ENCODE assay signal across 12 cellular contexts in genomic region chr17:40612510-40613244, GRCh38. TPM values are rescaled to one million over a fixed set of nuclear protein-coding genes. Genes with fewer than 3 reads are reported as not detected.
DNase-seq lines count a peak whose midpoint lies in the region; ATAC-seq, FAIRE-seq and TF ChIP-seq lines count a peak whose summit lies in the region.
"Had no signal": no experiment of that assay in that cellular context is flagged by ENCODE, and none has a peak within 500 bp of the region (broad histone marks: within the 10 kb centered on the region; RNA-seq: fewer than 3 reads in every experiment).

No MANE protein-coding gene starts in this region.

- H3K4me1 ChIP-seq in CD8-positive, alpha-beta memory T cell (ENCODE audit: insufficient read depth, low read length): peaks cover 89% of the 10 kb centered on the region
- H3K4me1 ChIP-seq in pancreas (no peaks in the 10 kb centered on the region), ascending aorta (no peaks in the 10 kb centered on the region)
- H3K4me1 ChIP-seq: sigmoid colon had no signal

- H3K4me3 Mint-ChIP-seq in CD8-positive, alpha-beta memory T cell: peak overlapping the region; percentile 67 to 88 (median 81)
- peak overlapping the region; percentile 54 for H3K4me3 Mint-ChIP-seq in activated CD4-positive, alpha-beta T cell treated with anti-CD3 and anti-CD28 coated beads for 36 hours
- H3K4me3 Mint-ChIP-seq in activated naive CD8-positive, alpha-beta T cell: peak overlapping the region; percentile 79
- peak overlapping the region; percentile 77 to 94 (median 91) for H3K4me3 Mint-ChIP-seq in naive thymus-derived CD8-positive, alpha-beta T cell

- 48 to 55% methylated on average over 11 of the region's 11 CpGs for WGBS in pancreas, 2 donors

- H3K4me3 ChIP-seq in CD8-positive, alpha-beta memory T cell (ENCODE audit: low read length): peak overlapping the region; percentile 77
- H3K4me3 ChIP-seq in pancreas (no peak overlapping the region), ascending aorta (no peak overlapping the region)
- H3K4me3 ChIP-seq: BLaER1 treated with 17β-estradiol and CSF1 and Interleukin-3, amounts not matched to agents 10 nM and 100 nM; sigmoid colon had no signal

- no peaks in the 10 kb centered on the region for H3K36me3 Mint-ChIP-seq in CD8-positive, alpha-beta memory T cell
- no peaks in the 10 kb centered on the region for H3K36me3 Mint-ChIP-seq in activated CD4-positive, alpha-beta T cell treated with anti-CD3 and anti-CD28 coated beads for 36 hours (ENCODE audit: low read depth)
- no peaks in the 10 kb centered on the region for H3K36me3 Mint-ChIP-seq in activated naive CD8-positive, alpha-beta T cell
- H3K36me3 Mint-ChIP-seq in naive thymus-derived CD8-positive, alpha-beta T cell: no peaks in the 10 kb centered on the region

- intact Hi-C loops in activated CD4-positive, alpha-beta T cell treated with anti-CD3 and anti-CD28 coated beads for 36 hours (cut with DNase I, micrococcal nuclease): loop anchor here in 1 of 2 experiments (5.0 to 10.0 kb wide), 2 partner anchors 792 to 1065 kb away; no protein-coding TSS in a partner anchor
- intact Hi-C loops in pancreas (cut with DNase I): loop anchor here (10.0 kb wide), 2 partner anchors 182 to 1052 kb away; partner anchors contain the start of gene KRT28 (in 2 of the 3)
- intact Hi-C loops in ascending aorta (cut with DNase I): no loop called here

- peaks cover 0 to 2% of the 10 kb centered on the region in 2 donors for H3K27me3 Mint-ChIP-seq in CD8-positive, alpha-beta memory T cell
- H3K27me3 Mint-ChIP-seq in activated CD4-positive, alpha-beta T cell treated with anti-CD3 and anti-CD28 coated beads for 36 hours: no peaks in the 10 kb centered on the region
- H3K27me3 Mint-ChIP-seq in activated naive CD8-positive, alpha-beta T cell: no peaks in the 10 kb centered on the region
- no peaks in the 10 kb centered on the region for H3K27me3 Mint-ChIP-seq in naive thymus-derived CD8-positive, alpha-beta T cell

- CTCF ChIA-PET in CD8-positive, alpha-beta memory T cell (lab: Charles Lee): interaction anchor here (0.7 to 7.7 kb wide), 4 partner anchors 9 to 75 kb away, joined by 3 to 108 read pairs (median 4); partner anchors contain the start of gene CCR7
- CTCF ChIA-PET in activated CD4-positive, alpha-beta T cell treated with anti-CD3 and anti-CD28 coated beads for 36 hours (lab: Charles Lee): interaction anchor here (0.8 to 14.5 kb wide), 3 partner anchors 35 to 195 kb away, joined by 3 to 149 read pairs (median 14); partner anchors contain the start of genes CCR7, SMARCE1 and TOP2A

- no peaks in the 10 kb centered on the region for H3K9me3 Mint-ChIP-seq in CD8-positive, alpha-beta memory T cell
- H3K9me3 Mint-ChIP-seq in activated CD4-positive, alpha-beta T cell treated with anti-CD3 and anti-CD28 coated beads for 36 hours (ENCODE audit: low read depth): no peaks in the 10 kb centered on the region
- H3K9me3 Mint-ChIP-seq in activated naive CD8-positive, alpha-beta T cell (ENCODE audit: low read depth): no peaks in the 10 kb centered on the region
- H3K9me3 Mint-ChIP-seq in naive thymus-derived CD8-positive, alpha-beta T cell: no peaks in the 10 kb centered on the region

- no peak for TF ChIP-seq CTCF in pancreas (IDR thresholded peaks at IDR 0.05)
- TF ChIP-seq CTCF in ascending aorta (IDR thresholded peaks at IDR 0.05): no peak

- H3K27ac ChIP-seq in CD8-positive, alpha-beta memory T cell (ENCODE audit: low read depth, low read length): peak overlapping the region; percentile 71
- H3K27ac ChIP-seq in pancreas (no peak overlapping the region), ascending aorta (no peak overlapping the region)
- H3K27ac ChIP-seq: BLaER1 treated with 17β-estradiol and CSF1 and Interleukin-3, amounts not matched to agents 10 nM and 100 nM; sigmoid colon had no signal

- FAIRE-seq in pancreas (lab: Jason Lieb, UNC): no peak
- FAIRE-seq: GM12891 had no signal

- peak overlapping the region; percentile 93 to 100 (median 98) for H3K27ac Mint-ChIP-seq in CD8-positive, alpha-beta memory T cell
- peak overlapping the region; percentile 82 for H3K27ac Mint-ChIP-seq in activated CD4-positive, alpha-beta T cell treated with anti-CD3 and anti-CD28 coated beads for 36 hours
- H3K27ac Mint-ChIP-seq in activated naive CD8-positive, alpha-beta T cell: peak overlapping the region; percentile 94
- H3K27ac Mint-ChIP-seq in naive thymus-derived CD8-positive, alpha-beta T cell: peak overlapping the region; percentile 95 to 100 (median 100)

- POLR2A ChIA-PET in CD8-positive, alpha-beta memory T cell (lab: Charles Lee): interaction anchor here (0.7 to 1.3 kb wide), 7 partner anchors 9 to 172 kb away, joined by 3 to 5 read pairs (median 4); partner anchors contain the start of gene CCR7
- POLR2A ChIA-PET in activated CD4-positive, alpha-beta T cell treated with anti-CD3 and anti-CD28 coated beads for 36 hours (lab: Charles Lee): interaction anchor here (4.5 to 6.7 kb wide), 2 partner anchors 9 to 50 kb away, joined by 40 to 170 read pairs; partner anchors contain the start of gene CCR7
- POLR2A ChIA-PET in naive thymus-derived CD8-positive, alpha-beta T cell (lab: Charles Lee): interaction anchor here (0.7 to 31.1 kb wide), 11 partner anchors 8 to 1076 kb away, joined by 3 to 2269 read pairs (median 3); partner anchors contain the start of genes CCR7 and EIF1

- peak; percentile 58 to 91 (median 80) for DNase-seq in CD8-positive, alpha-beta memory T cell
- peak; percentile 83 for DNase-seq in activated CD4-positive, alpha-beta T cell treated with anti-CD3 and anti-CD28 coated beads for 36 hours
- DNase-seq in naive thymus-derived CD8-positive, alpha-beta T cell: peak; percentile 57 to 93 (median 86)
- DNase-seq in pancreas (no peak), OCI-M1 (lab: John Stamatoyannopoulos, UW) (no peak), ascending aorta (ENCODE audit: low spot score in 2 of 2) (no peak), iPS-NIHi11 (ENCODE audit: low spot score) (no peak)
- DNase-seq: sigmoid colon had no signal

- H3K4me1 Mint-ChIP-seq in CD8-positive, alpha-beta memory T cell: peaks cover 58 to 93% (median 87%) of the 10 kb centered on the region in 3 donors
- H3K4me1 Mint-ChIP-seq in activated CD4-positive, alpha-beta T cell treated with anti-CD3 and anti-CD28 coated beads for 36 hours: peaks cover 89% of the 10 kb centered on the region
- peaks cover 93% of the 10 kb centered on the region for H3K4me1 Mint-ChIP-seq in activated naive CD8-positive, alpha-beta T cell (ENCODE audit: low read depth)
- peaks cover 45 to 98% (median 92%) of the 10 kb centered on the region in 4 donors for H3K4me1 Mint-ChIP-seq in naive thymus-derived CD8-positive, alpha-beta T cell

- H3K36me3 ChIP-seq in CD8-positive, alpha-beta memory T cell (ENCODE audit: insufficient read depth, low read length): no peaks in the 10 kb centered on the region
- no peaks in the 10 kb centered on the region for H3K36me3 ChIP-seq in pancreas
- no peaks in the 10 kb centered on the region for H3K36me3 ChIP-seq in ascending aorta
- H3K36me3 ChIP-seq: BLaER1 treated with 17β-estradiol and CSF1 and Interleukin-3, amounts not matched to agents 10 nM and 100 nM; sigmoid colon had no signal

- H3K27me3 ChIP-seq in CD8-positive, alpha-beta memory T cell (ENCODE audit: insufficient read depth, low read length, poor library complexity, severe bottlenecking): no peaks in the 10 kb centered on the region
- H3K27me3 ChIP-seq in pancreas: peaks cover 0 to 2% (median 0%) of the 10 kb centered on the region in 4 donors
- no peaks in the 10 kb centered on the region for H3K27me3 ChIP-seq in ascending aorta
- H3K27me3 ChIP-seq: BLaER1 treated with 17β-estradiol and CSF1 and Interleukin-3, amounts not matched to agents 10 nM and 100 nM had no signal

- ATAC-seq in activated CD4-positive, alpha-beta T cell treated with anti-CD3 and anti-CD28 coated beads for 36 hours: peak; percentile 32
- peak; percentile 41 to 56 for ATAC-seq in naive thymus-derived CD8-positive, alpha-beta T cell
- no peak for ATAC-seq in pancreas
- ATAC-seq: left lobe of liver had no signal

- H3K9me3 ChIP-seq in CD8-positive, alpha-beta memory T cell (ENCODE audit: low read length): no peaks in the 10 kb centered on the region
- H3K9me3 ChIP-seq in pancreas (no peaks in the 10 kb centered on the region), ascending aorta (no peaks in the 10 kb centered on the region)
- H3K9me3 ChIP-seq: BLaER1 treated with 17β-estradiol and CSF1 and Interleukin-3, amounts not matched to agents 10 nM and 100 nM; sigmoid colon had no signal

RNA-seq across cellular contexts. Expression of gene SMARCE1, which starts 34.9 kb away (rescaled TPM):
- 100 to 1,000 TPM; 101 to 108 TPM for total RNA-seq in CD8-positive, alpha-beta memory T cell
- polyA plus RNA-seq in CD8-positive, alpha-beta memory T cell: 216 TPM
- 100 to 1,000 TPM in 1 of 2 experiments, 10 to 100 TPM in 1; 99.7 to 122 TPM for total RNA-seq in activated CD4-positive, alpha-beta T cell treated with anti-CD3 and anti-CD28 coated beads for 36 hours
- total RNA-seq in naive thymus-derived CD8-positive, alpha-beta T cell: 100 to 1,000 TPM in 1 of 2 experiments, 10 to 100 TPM in 1; 97.5 to 108 TPM
- 100 to 1,000 TPM; 195 to 229 (median 220) TPM for polyA plus RNA-seq in naive thymus-derived CD8-positive, alpha-beta T cell
- total RNA-seq in pancreas (10 to 100 TPM; 21.7 to 48.5 (median 35.4) TPM), ascending aorta (147 TPM)
- polyA plus RNA-seq in pancreas: 10 to 100 TPM; 29.0 to 55.8 TPM

RNA-seq across cellular contexts. Expression of gene CCR7, which starts 47.4 kb away (rescaled TPM):
- total RNA-seq in CD8-positive, alpha-beta memory T cell: 100 to 1,000 TPM; 152 to 154 TPM
- polyA plus RNA-seq in CD8-positive, alpha-beta memory T cell: 286 TPM
- 100 to 1,000 TPM; 325 to 389 TPM for total RNA-seq in activated CD4-positive, alpha-beta T cell treated with anti-CD3 and anti-CD28 coated beads for 36 hours
- 100 to 1,000 TPM; 571 to 574 TPM for total RNA-seq in naive thymus-derived CD8-positive, alpha-beta T cell
- polyA plus RNA-seq in naive thymus-derived CD8-positive, alpha-beta T cell: 1,000 to 10,000 TPM in 2 of 3 donors, 100 to 1,000 TPM in 1; 897 to 2,008 (median 1,531) TPM
- total RNA-seq in pancreas (under 1 TPM in 3 of 6 donors, not detected in 3; 0.09 to 0.82 (median 0.09) TPM), ascending aorta (not detected)
- polyA plus RNA-seq in pancreas: under 1 TPM; 0.07 to 0.08 TPM
- total RNA-seq: sigmoid colon had no signal

RNA-seq across cellular contexts. Expression of gene KRT222, which starts 52.3 kb away (rescaled TPM):
- total RNA-seq in CD8-positive, alpha-beta memory T cell: not detected
- polyA plus RNA-seq in CD8-positive, alpha-beta memory T cell: not detected
- not detected for total RNA-seq in activated CD4-positive, alpha-beta T cell treated with anti-CD3 and anti-CD28 coated beads for 36 hours
- not detected for total RNA-seq in naive thymus-derived CD8-positive, alpha-beta T cell
- under 1 TPM in 1 of 3 donors, not detected in 2; 0.09 TPM for polyA plus RNA-seq in naive thymus-derived CD8-positive, alpha-beta T cell
- total RNA-seq in pancreas (1 to 10 TPM in 3 of 6 donors, under 1 TPM in 3; 0.28 to 2.7 (median 1.1) TPM), ascending aorta (3.4 TPM)
- polyA plus RNA-seq in pancreas: 1 to 10 TPM; 1.4 to 4.9 TPM

Comparison
In these comparisons a context has a peak if more than half of its experiments do, and no peak if none do; other contexts are left out.
1. DNase-seq: peak in CD8-positive, alpha-beta memory T cell (5 of 5), activated CD4-positive, alpha-beta T cell treated with anti-CD3 and anti-CD28 coated beads for 36 hours (single experiment) and naive thymus-derived CD8-positive, alpha-beta T cell (10 of 10); none in pancreas (0 of 6), OCI-M1 (single experiment), ascending aorta (0 of 2) and iPS-NIHi11 (single experiment).
2. ATAC-seq: peak in activated CD4-positive, alpha-beta T cell treated with anti-CD3 and anti-CD28 coated beads for 36 hours (single experiment) and naive thymus-derived CD8-positive, alpha-beta T cell (2 of 2); none in pancreas (0 of 4).
3. RNA of gene CCR7, which starts 47.4 kb away (total RNA-seq): 571 to 574 TPM in naive thymus-derived CD8-positive, alpha-beta T cell, 325 to 389 TPM in activated CD4-positive, alpha-beta T cell treated with anti-CD3 and anti-CD28 coated beads for 36 hours and 152 to 154 TPM in CD8-positive, alpha-beta memory T cell; 0.09 to 0.82 TPM in pancreas and not detected in ascending aorta (single experiment); every median in the first group is over 10 times any median in the second.
4. Peak in every context shown above with its lines, with median percentiles within 50 percentile points of each other: H3K27ac Mint-ChIP-seq and H3K4me3 Mint-ChIP-seq.